ENCODE assay signal across 10 cellular contexts in genomic region chr3:112308151-112308911, GRCh38. TPM values are rescaled to one million over a fixed set of nuclear protein-coding genes. Genes with fewer than 3 reads are reported as not detected.
A peak's percentile ranks its signal among the peaks of the same experiment; 100 is the strongest.
DNase-seq lines count a peak whose midpoint lies in the region; TF ChIP-seq lines count a peak whose summit lies in the region.
"Had no signal": no experiment of that assay in that cellular context is flagged by ENCODE, and none has a peak within 500 bp of the region (broad histone marks: within the 10 kb centered on the region; RNA-seq: fewer than 3 reads in every experiment).

No MANE protein-coding gene starts in this region.

- peak overlapping the region in 1 of 2 experiments; percentile 66 for H2BK12ac ChIP-seq in mesenchymal stem cell (ENCODE audit: low read length in 2 of 2)

- no peaks in the 10 kb centered on the region for H3K36me3 ChIP-seq in mesenchymal stem cell (ENCODE audit: control insufficient read depth in 1 of 2, insufficient read depth in 2 of 2, low read depth in 1 of 2, low read length in 2 of 2)
- H3K36me3 ChIP-seq: ascending aorta had no signal

- H2BK15ac ChIP-seq in mesenchymal stem cell (ENCODE audit: low read depth, poor library complexity, severe bottlenecking): no peak overlapping the region

- no peak overlapping the region for H3K14ac ChIP-seq in mesenchymal stem cell (ENCODE audit: low read length in 2 of 2)

- no peak overlapping the region for H3K23ac ChIP-seq in mesenchymal stem cell (ENCODE audit: low read length in 2 of 2)

- H3K27ac ChIP-seq in mesenchymal stem cell (ENCODE audit: low read length, poor library complexity, severe bottlenecking): no peak overlapping the region
- H3K27ac ChIP-seq: ascending aorta had no signal

- peak; percentile 2 for DNase-seq in EL
- DNase-seq in NCI-H226: peak; percentile 75
- peak; percentile 89 to 90 for DNase-seq in cardiac fibroblast (ENCODE audit: low read depth in 2 of 2)
- DNase-seq in mesenchymal stem cell: peak; percentile 86
- DNase-seq in globus pallidus (ENCODE audit: low spot score): no peak
- DNase-seq in NK-92 (lab: John Stamatoyannopoulos, UW; ENCODE audit: unreplicated experiment): no peak
- no peak for DNase-seq in C1 segment of cervical spinal cord (lab: John Stamatoyannopoulos, UW)
- DNase-seq in AG08396 (ENCODE audit: low spot score): no peak
- DNase-seq: activated CD4-positive, alpha-beta T cell treated with anti-CD3 and anti-CD28 coated beads, Interleukin-2, amount 10 ng/mL, durations not matched to agents 7 days and 5 days had no signal

- H3K27me3 ChIP-seq in mesenchymal stem cell (ENCODE audit: control insufficient read depth in 1 of 2, insufficient read depth in 1 of 2, low read length in 2 of 2): no peaks in the 10 kb centered on the region
- H3K27me3 ChIP-seq: ascending aorta had no signal

- H2AFZ ChIP-seq in mesenchymal stem cell (ENCODE audit: low read depth, low read length): no peak overlapping the region

- H3K9me3 ChIP-seq in mesenchymal stem cell (ENCODE audit: control insufficient read depth, low read length): no peaks in the 10 kb centered on the region
- H3K9me3 ChIP-seq: ascending aorta had no signal

- H2BK120ac ChIP-seq in mesenchymal stem cell (ENCODE audit: low read depth, low read length): no peak overlapping the region

- peak overlapping the region; percentile 72 for H4K8ac ChIP-seq in mesenchymal stem cell (ENCODE audit: low read length)

- H3K4me2 ChIP-seq in mesenchymal stem cell (ENCODE audit: low read length, poor library complexity, severe bottlenecking): no peak overlapping the region

- H2BK5ac ChIP-seq in mesenchymal stem cell (ENCODE audit: low read depth, low read length, poor library complexity, severe bottlenecking): no peak overlapping the region

- no peak overlapping the region for H4K91ac ChIP-seq in mesenchymal stem cell (ENCODE audit: low read length)

- H3K4ac ChIP-seq in mesenchymal stem cell (ENCODE audit: low read depth in 1 of 2, low read length in 2 of 2): no peak overlapping the region

- no peak overlapping the region for H3K4me3 ChIP-seq in cardiac fibroblast (replicated peaks in 1 of 2; ENCODE audit: low read depth in 2 of 2, low read length in 2 of 2)
- H3K4me3 ChIP-seq in mesenchymal stem cell (ENCODE audit: insufficient read depth in 1 of 2, low read depth in 1 of 2, low read length in 2 of 2): no peak overlapping the region
- H3K4me3 ChIP-seq: ascending aorta had no signal

- no peak for TF ChIP-seq CTCF in cardiac fibroblast (IDR thresholded peaks at IDR 0.05; ENCODE audit: low read depth, low read length)

- H2AK5ac ChIP-seq in mesenchymal stem cell (ENCODE audit: low read length, severe bottlenecking): no peak overlapping the region

- H3K18ac ChIP-seq in mesenchymal stem cell (ENCODE audit: low read depth in 1 of 2, low read length in 2 of 2): no peak overlapping the region

- peaks cover 1% of the 10 kb centered on the region for H3K4me1 ChIP-seq in mesenchymal stem cell (ENCODE audit: control insufficient read depth, insufficient read depth, low read depth, low read length)

- H3K79me1 ChIP-seq in mesenchymal stem cell (replicated peaks; ENCODE audit: low read length, poor library complexity, severe bottlenecking): no peaks in the 10 kb centered on the region

- WGBS in mesenchymal stem cell: 46% methylated on average over 4 of the region's 7 CpGs

- no peak overlapping the region for H3K9ac ChIP-seq in mesenchymal stem cell (ENCODE audit: low read length)

RNA-seq across cellular contexts. Expression of gene SLC9C1, which starts 14.3 kb away (rescaled TPM):
- not detected for polyA plus RNA-seq in mesenchymal stem cell (2013, experiment 1 of 2)
- not detected for polyA plus RNA-seq in mesenchymal stem cell (2013, experiment 2 of 2)

RNA-seq across cellular contexts. Expression of gene CD200, which starts 24.6 kb away (rescaled TPM):
- polyA plus RNA-seq in mesenchymal stem cell (2013, experiment 1 of 2): 0.26 TPM
- 0.23 TPM for polyA plus RNA-seq in mesenchymal stem cell (2013, experiment 2 of 2)

Comparison
In these comparisons a context has a peak if more than half of its experiments do, and no peak if none do; other contexts are left out.
1. DNase-seq: peak in EL (single experiment), NCI-H226 (single experiment), cardiac fibroblast (2 of 2) and mesenchymal stem cell (single experiment); none in globus pallidus (single experiment), NK-92 (single experiment), C1 segment of cervical spinal cord (0 of 14) and AG08396 (single experiment).